ENCODE assay signal across 1 cellular context in genomic region chr17:29929006-29929543, GRCh38.
TF ChIP-seq lines count a peak whose summit lies in the region.

No MANE protein-coding gene starts in this region.

TF ChIP-seq in IMR-90, 13 proteins besides CTCF, POLR2A, EP300 and RAD21 (continued from another document):
- TF ChIP-seq USF2 (IDR thresholded peaks at IDR 0.05; ENCODE audit: low read depth, low read length) (no peak), RFX5 (IDR thresholded peaks at IDR 0.05; ENCODE audit: low read depth, low read length) (no peak), CHD1 (IDR thresholded peaks at IDR 0.05; ENCODE audit: low read depth, low read length) (no peak), BHLHE40 (IDR thresholded peaks at IDR 0.05; ENCODE audit: low read depth, low read length) (no peak)
